In genomic region chr2:75537658-75538057, GRCh38 we compare ENCODE assay signal across 28 cellular contexts. TPM values are rescaled to one million over a fixed set of nuclear protein-coding genes. Genes with fewer than 3 reads are reported as not detected.
"Had no signal": no experiment of that assay in that cellular context is flagged by ENCODE, and none has a peak within 500 bp of the region (broad histone marks: within the 10 kb centered on the region; RNA-seq: fewer than 3 reads in every experiment).

No MANE protein-coding gene starts in this region.

- H3K4me1 Mint-ChIP-seq: stimulated activated effector memory CD8-positive, alpha-beta T cell treated with anti-CD3 and anti-CD28 coated beads, Interleukin-12 subunit alpha, Interleukin-12 subunit beta, amount 100 ng/mL, for 72 hours; stimulated activated memory B cell treated with anti-CD40 and anti-IgM and Interleukin-4, amounts not matched to agents 10 μg/mL and 1 μg/mL and 100 μg/mL, for 72 hours; stimulated activated naive B cell treated with anti-CD40 and anti-IgM and Interleukin-4, amounts not matched to agents 10 μg/mL and 1 μg/mL and 100 μg/mL, for 72 hours; stimulated activated naive CD8-positive, alpha-beta T cell treated with anti-CD3 and anti-CD28 coated beads, Interleukin-15, amount 100 ng/mL, for 72 hours had no signal

- H3K27ac Mint-ChIP-seq: stimulated activated effector memory CD8-positive, alpha-beta T cell treated with anti-CD3 and anti-CD28 coated beads, Interleukin-12 subunit alpha, Interleukin-12 subunit beta, amount 100 ng/mL, for 72 hours; stimulated activated memory B cell treated with anti-CD40 and anti-IgM and Interleukin-4, amounts not matched to agents 10 μg/mL and 1 μg/mL and 100 μg/mL, for 72 hours; stimulated activated naive B cell treated with anti-CD40 and anti-IgM and Interleukin-4, amounts not matched to agents 10 μg/mL and 1 μg/mL and 100 μg/mL, for 72 hours; stimulated activated naive CD8-positive, alpha-beta T cell treated with anti-CD3 and anti-CD28 coated beads, Interleukin-15, amount 100 ng/mL, for 72 hours; stimulated activated naive CD8-positive, alpha-beta T cell treated with anti-CD3 and anti-CD28 coated beads, Interleukin-15, Interleukin-2, amounts not matched to agents 100 ng/mL and 50 ng/mL, for 24 hours; type B pancreatic cell had no signal

- H3K4me3 Mint-ChIP-seq: stimulated activated effector memory CD8-positive, alpha-beta T cell treated with anti-CD3 and anti-CD28 coated beads, Interleukin-12 subunit alpha, Interleukin-12 subunit beta, amount 100 ng/mL, for 72 hours; stimulated activated memory B cell treated with anti-CD40 and anti-IgM and Interleukin-4, amounts not matched to agents 10 μg/mL and 1 μg/mL and 100 μg/mL, for 72 hours; stimulated activated naive B cell treated with anti-CD40 and anti-IgM and Interleukin-4, amounts not matched to agents 10 μg/mL and 1 μg/mL and 100 μg/mL, for 72 hours; stimulated activated naive CD8-positive, alpha-beta T cell treated with anti-CD3 and anti-CD28 coated beads, Interleukin-15, amount 100 ng/mL, for 72 hours; stimulated activated naive CD8-positive, alpha-beta T cell treated with anti-CD3 and anti-CD28 coated beads, Interleukin-15, Interleukin-2, amounts not matched to agents 100 ng/mL and 50 ng/mL, for 24 hours; type B pancreatic cell had no signal

- DNase-seq: stimulated activated CD4-positive, alpha-beta T cell treated with anti-CD3 and anti-CD28 coated beads, Interleukin-2, amount 100 ng/mL, for 48 hours; stimulated activated CD4-positive, alpha-beta T cell treated with anti-CD3 and anti-CD28 coated beads, Interleukin-4, amount 100 ng/mL, for 1 hour; stimulated activated CD4-positive, alpha-beta T cell treated with anti-CD3 and anti-CD28 coated beads, Interleukin-4, amount 100 ng/mL, for 24 hours; stimulated activated CD4-positive, alpha-beta T cell treated with anti-CD3 and anti-CD28 coated beads, Interleukin-4, amount 100 ng/mL, for 4 hours; stimulated activated CD8-positive, alpha-beta memory T cell treated with anti-CD3 and anti-CD28 coated beads, Interleukin-4, amount 100 ng/mL, for 48 hours; stimulated activated naive B cell treated with anti-CD40 and anti-IgM and Interleukin-4, amounts not matched to agents 10 μg/mL and 1 μg/mL and 100 μg/mL, for 72 hours; stimulated activated naive CD4-positive, alpha-beta T cell; stimulated activated naive CD4-positive, alpha-beta T cell treated with Interleukin-2 at 50 U/mL for 16 hours; stimulated activated naive CD8-positive, alpha-beta T cell treated with anti-CD3 and anti-CD28 coated beads, Interleukin-15, amount 100 ng/mL, for 72 hours; stimulated activated naive CD8-positive, alpha-beta T cell treated with anti-CD3 and anti-CD28 coated beads, Interleukin-15, Interleukin-2, amounts not matched to agents 100 U/mL and 50 U/mL, for 24 hours; stomach; substantia nigra; testis; thyroid gland; tibial artery; transverse colon; trophoblast cell; upper lobe of left lung; upper lobe of right lung; uterus had no signal

- H3K27ac ChIP-seq: stomach, suprapubic skin, testis, thoracic aorta, thyroid gland, tibial artery, tibial nerve, transverse colon, upper lobe of left lung, upper lobe of right lung, uterus, vagina had no signal

- H3K27me3 ChIP-seq: stomach, suprapubic skin, testis, thyroid gland, tibial artery, tibial nerve, transverse colon, upper lobe of left lung, upper lobe of right lung, uterus, vagina had no signal

- H3K36me3 Mint-ChIP-seq: stimulated activated effector memory CD8-positive, alpha-beta T cell treated with anti-CD3 and anti-CD28 coated beads, Interleukin-12 subunit alpha, Interleukin-12 subunit beta, amount 100 ng/mL, for 72 hours; stimulated activated memory B cell treated with anti-CD40 and anti-IgM and Interleukin-4, amounts not matched to agents 10 μg/mL and 1 μg/mL and 100 μg/mL, for 72 hours; stimulated activated naive B cell treated with anti-CD40 and anti-IgM and Interleukin-4, amounts not matched to agents 10 μg/mL and 1 μg/mL and 100 μg/mL, for 72 hours had no signal

- H3K27me3 Mint-ChIP-seq: type B pancreatic cell had no signal

- H3K4me3 ChIP-seq: stomach, suprapubic skin, testis, thoracic aorta, thyroid gland, tibial artery, tibial nerve, transverse colon, upper lobe of left lung, upper lobe of right lung, uterus, vagina had no signal

- H3K9me3 ChIP-seq: stomach, suprapubic skin, testis, thoracic aorta, thyroid gland, tibial artery, tibial nerve, transverse colon, upper lobe of left lung, upper lobe of right lung, uterus, vagina had no signal

- ATAC-seq: stimulated activated effector memory CD8-positive, alpha-beta T cell treated with anti-CD3 and anti-CD28 coated beads, Interleukin-12 subunit alpha, Interleukin-12 subunit beta, amount 100 ng/mL, for 72 hours; stimulated activated memory B cell treated with anti-CD40 and anti-IgM and Interleukin-4, amounts not matched to agents 10 μg/mL and 1 μg/mL and 100 μg/mL, for 72 hours; stimulated activated naive B cell treated with anti-CD40 and anti-IgM and Interleukin-4, amounts not matched to agents 10 μg/mL and 1 μg/mL and 100 μg/mL, for 72 hours; stimulated activated naive CD8-positive, alpha-beta T cell treated with anti-CD3 and anti-CD28 coated beads, Interleukin-15, amount 100 ng/mL, for 72 hours; stimulated activated naive CD8-positive, alpha-beta T cell treated with anti-CD3 and anti-CD28 coated beads, Interleukin-15, Interleukin-2, amounts not matched to agents 100 U/mL and 50 U/mL, for 24 hours; upper lobe of right lung had no signal

- H3K36me3 ChIP-seq: stomach, suprapubic skin, thoracic aorta, thyroid gland, tibial artery, tibial nerve, transverse colon, upper lobe of left lung, upper lobe of right lung, uterus, vagina had no signal

- H3K4me1 ChIP-seq: stomach, suprapubic skin, testis, thyroid gland, tibial artery, tibial nerve, transverse colon, upper lobe of left lung, upper lobe of right lung, uterus, vagina had no signal

- H3K9me3 Mint-ChIP-seq: stimulated activated naive CD8-positive, alpha-beta T cell treated with anti-CD3 and anti-CD28 coated beads, Interleukin-15, Interleukin-2, amounts not matched to agents 100 ng/mL and 50 ng/mL, for 24 hours had no signal

RNA-seq across cellular contexts. Expression of gene EVA1A, which starts 23.1 kb away (rescaled TPM):
- total RNA-seq: transverse colon, vagina had no signal
